Comparison of ENCODE assay signal across 1 cellular context in the genomic region with DNA sequence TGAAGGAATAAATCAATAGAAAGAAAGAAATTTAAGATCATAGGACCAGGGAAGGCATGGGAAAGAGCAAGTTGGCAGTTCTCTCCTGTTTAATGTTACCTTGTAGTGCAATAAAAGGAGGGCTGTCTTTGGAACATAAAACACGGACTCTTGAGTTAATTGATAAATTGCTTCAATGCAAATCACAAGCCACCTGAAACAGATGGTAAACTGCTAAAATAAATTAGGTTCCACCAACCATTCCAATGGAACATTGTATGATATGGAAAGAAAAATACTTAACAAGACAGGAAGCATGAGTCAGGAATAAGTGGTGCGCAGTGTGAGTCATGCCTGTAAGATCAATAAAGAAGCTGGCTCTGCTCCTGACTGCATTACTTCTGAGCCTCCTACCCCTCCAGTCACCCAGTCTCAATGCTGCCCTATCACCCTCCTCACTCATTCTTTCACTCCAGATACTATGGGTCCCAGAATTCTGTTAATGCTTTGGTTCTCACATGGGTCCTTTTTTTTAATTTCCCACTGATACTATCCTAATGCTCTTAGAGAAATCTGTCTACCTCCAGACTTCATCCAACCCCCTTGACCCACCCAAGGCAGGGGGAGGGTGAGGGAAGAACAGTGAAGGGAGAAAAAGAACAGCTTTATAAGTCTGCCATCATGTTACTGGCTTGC.
TF ChIP-seq lines count a peak whose summit lies in the region.

No MANE protein-coding gene starts in this region.

TF ChIP-seq in K562, 482 proteins besides CTCF, POLR2A, EP300 and RAD21 (continued from another document and continues in another):
- TF ChIP-seq, protein P1, sequence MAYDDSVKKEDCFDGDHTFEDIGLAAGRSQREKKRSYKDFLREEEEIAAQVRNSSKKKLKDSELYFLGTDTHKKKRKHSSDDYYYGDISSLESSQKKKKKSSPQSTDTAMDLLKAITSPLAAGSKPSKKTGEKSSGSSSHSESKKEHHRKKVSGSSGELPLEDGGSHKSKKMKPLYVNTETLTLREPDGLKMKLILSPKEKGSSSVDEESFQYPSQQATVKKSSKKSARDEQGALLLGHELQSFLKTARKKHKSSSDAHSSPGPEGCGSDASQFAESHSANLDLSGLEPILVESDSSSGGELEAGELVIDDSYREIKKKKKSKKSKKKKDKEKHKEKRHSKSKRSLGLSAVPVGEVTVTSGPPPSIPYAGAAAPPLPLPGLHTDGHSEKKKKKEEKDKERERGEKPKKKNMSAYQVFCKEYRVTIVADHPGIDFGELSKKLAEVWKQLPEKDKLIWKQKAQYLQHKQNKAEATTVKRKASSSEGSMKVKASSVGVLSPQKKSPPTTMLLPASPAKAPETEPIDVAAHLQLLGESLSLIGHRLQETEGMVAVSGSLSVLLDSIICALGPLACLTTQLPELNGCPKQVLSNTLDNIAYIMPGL (CRISPR knock-in tag; IDR thresholded peaks at IDR 0.05) = 0 out of 2 replicates have a peak, but pooled peaks have one; percentile 63
- TF ChIP-seq MCM7 (IDR thresholded peaks at IDR 0.05) (no peak), HNRNPLL (IDR thresholded peaks at IDR 0.05; ENCODE audit: low read depth, low read length, poor library complexity, severe bottlenecking) (no peak), MAFF (IDR thresholded peaks at IDR 0.05; ENCODE audit: low read length) (peak; percentile 79), HDAC8 (tag; IDR thresholded peaks at IDR 0.05) (no peak), SP1 (CRISPR knock-in tag; IDR thresholded peaks at IDR 0.05) (no peak), MED1 (CRISPR knock-in tag; IDR thresholded peaks at IDR 0.05; ENCODE audit: borderline replicate concordance) (no peak), U2AF1 (optimal IDR thresholded peaks at IDR 0.05; ENCODE audit: low read depth, low read length) (peak; percentile 24), ZNF785 (CRISPR knock-in tag; IDR thresholded peaks at IDR 0.05) (no peak), ZNF696 (CRISPR knock-in tag; conservative IDR thresholded peaks at IDR 0.05) (no peak), ILK (tag; IDR thresholded peaks at IDR 0.05; ENCODE audit: borderline replicate concordance, low read depth) (no peak), NFYB (IDR thresholded peaks at IDR 0.05; ENCODE audit: extremely low read depth, insufficient read length) (no peak), HDGF (IDR thresholded peaks at IDR 0.05) (no peak), ZNF436 (CRISPR knock-in tag; IDR thresholded peaks at IDR 0.05) (no peak), SNRNP70 (optimal IDR thresholded peaks at IDR 0.05; ENCODE audit: low read depth, low read length) (no peak), ZNF175 (CRISPR knock-in tag; IDR thresholded peaks at IDR 0.05; ENCODE audit: low read depth) (peak; percentile 100), CBFA2T3 (IDR thresholded peaks at IDR 0.05) (peak; percentile 56), ELF2 (CRISPR knock-in tag; IDR thresholded peaks at IDR 0.05) (no peak), EZH2 (IDR thresholded peaks at IDR 0.05; ENCODE audit: borderline replicate concordance, low read depth, low read length) (no peak), NR3C1 (CRISPR knock-in tag; IDR thresholded peaks at IDR 0.05) (no peak), POLR3A (IDR thresholded peaks at IDR 0.05; ENCODE audit: borderline replicate concordance, extremely low read depth, insufficient read depth, insufficient read length) (no peak), ZNF274 (IDR thresholded peaks at IDR 0.05; ENCODE audit: borderline replicate concordance, low read depth, low read length) (no peak), CCAR2 (IDR thresholded peaks at IDR 0.05; ENCODE audit: low read depth, low read length) (peak; percentile 48; the same call in 1 of the 2 replicates), FOXM1 (IDR thresholded peaks at IDR 0.05; ENCODE audit: low read depth) (no peak), FOXM1 (CRISPR knock-in tag; IDR thresholded peaks at IDR 0.05; ENCODE audit: low read depth) (no peak)
- TF ChIP-seq, protein P2, sequence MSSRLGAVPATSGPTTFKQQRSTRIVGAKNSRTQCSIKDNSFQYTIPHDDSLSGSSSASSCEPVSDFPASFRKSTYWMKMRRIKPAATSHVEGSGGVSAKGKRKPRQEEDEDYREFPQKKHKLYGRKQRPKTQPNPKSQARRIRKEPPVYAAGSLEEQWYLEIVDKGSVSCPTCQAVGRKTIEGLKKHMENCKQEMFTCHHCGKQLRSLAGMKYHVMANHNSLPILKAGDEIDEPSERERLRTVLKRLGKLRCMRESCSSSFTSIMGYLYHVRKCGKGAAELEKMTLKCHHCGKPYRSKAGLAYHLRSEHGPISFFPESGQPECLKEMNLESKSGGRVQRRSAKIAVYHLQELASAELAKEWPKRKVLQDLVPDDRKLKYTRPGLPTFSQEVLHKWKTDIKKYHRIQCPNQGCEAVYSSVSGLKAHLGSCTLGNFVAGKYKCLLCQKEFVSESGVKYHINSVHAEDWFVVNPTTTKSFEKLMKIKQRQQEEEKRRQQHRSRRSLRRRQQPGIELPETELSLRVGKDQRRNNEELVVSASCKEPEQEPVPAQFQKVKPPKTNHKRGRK (tag; IDR thresholded peaks at IDR 0.05) = no peak
- TF ChIP-seq, protein P3, sequence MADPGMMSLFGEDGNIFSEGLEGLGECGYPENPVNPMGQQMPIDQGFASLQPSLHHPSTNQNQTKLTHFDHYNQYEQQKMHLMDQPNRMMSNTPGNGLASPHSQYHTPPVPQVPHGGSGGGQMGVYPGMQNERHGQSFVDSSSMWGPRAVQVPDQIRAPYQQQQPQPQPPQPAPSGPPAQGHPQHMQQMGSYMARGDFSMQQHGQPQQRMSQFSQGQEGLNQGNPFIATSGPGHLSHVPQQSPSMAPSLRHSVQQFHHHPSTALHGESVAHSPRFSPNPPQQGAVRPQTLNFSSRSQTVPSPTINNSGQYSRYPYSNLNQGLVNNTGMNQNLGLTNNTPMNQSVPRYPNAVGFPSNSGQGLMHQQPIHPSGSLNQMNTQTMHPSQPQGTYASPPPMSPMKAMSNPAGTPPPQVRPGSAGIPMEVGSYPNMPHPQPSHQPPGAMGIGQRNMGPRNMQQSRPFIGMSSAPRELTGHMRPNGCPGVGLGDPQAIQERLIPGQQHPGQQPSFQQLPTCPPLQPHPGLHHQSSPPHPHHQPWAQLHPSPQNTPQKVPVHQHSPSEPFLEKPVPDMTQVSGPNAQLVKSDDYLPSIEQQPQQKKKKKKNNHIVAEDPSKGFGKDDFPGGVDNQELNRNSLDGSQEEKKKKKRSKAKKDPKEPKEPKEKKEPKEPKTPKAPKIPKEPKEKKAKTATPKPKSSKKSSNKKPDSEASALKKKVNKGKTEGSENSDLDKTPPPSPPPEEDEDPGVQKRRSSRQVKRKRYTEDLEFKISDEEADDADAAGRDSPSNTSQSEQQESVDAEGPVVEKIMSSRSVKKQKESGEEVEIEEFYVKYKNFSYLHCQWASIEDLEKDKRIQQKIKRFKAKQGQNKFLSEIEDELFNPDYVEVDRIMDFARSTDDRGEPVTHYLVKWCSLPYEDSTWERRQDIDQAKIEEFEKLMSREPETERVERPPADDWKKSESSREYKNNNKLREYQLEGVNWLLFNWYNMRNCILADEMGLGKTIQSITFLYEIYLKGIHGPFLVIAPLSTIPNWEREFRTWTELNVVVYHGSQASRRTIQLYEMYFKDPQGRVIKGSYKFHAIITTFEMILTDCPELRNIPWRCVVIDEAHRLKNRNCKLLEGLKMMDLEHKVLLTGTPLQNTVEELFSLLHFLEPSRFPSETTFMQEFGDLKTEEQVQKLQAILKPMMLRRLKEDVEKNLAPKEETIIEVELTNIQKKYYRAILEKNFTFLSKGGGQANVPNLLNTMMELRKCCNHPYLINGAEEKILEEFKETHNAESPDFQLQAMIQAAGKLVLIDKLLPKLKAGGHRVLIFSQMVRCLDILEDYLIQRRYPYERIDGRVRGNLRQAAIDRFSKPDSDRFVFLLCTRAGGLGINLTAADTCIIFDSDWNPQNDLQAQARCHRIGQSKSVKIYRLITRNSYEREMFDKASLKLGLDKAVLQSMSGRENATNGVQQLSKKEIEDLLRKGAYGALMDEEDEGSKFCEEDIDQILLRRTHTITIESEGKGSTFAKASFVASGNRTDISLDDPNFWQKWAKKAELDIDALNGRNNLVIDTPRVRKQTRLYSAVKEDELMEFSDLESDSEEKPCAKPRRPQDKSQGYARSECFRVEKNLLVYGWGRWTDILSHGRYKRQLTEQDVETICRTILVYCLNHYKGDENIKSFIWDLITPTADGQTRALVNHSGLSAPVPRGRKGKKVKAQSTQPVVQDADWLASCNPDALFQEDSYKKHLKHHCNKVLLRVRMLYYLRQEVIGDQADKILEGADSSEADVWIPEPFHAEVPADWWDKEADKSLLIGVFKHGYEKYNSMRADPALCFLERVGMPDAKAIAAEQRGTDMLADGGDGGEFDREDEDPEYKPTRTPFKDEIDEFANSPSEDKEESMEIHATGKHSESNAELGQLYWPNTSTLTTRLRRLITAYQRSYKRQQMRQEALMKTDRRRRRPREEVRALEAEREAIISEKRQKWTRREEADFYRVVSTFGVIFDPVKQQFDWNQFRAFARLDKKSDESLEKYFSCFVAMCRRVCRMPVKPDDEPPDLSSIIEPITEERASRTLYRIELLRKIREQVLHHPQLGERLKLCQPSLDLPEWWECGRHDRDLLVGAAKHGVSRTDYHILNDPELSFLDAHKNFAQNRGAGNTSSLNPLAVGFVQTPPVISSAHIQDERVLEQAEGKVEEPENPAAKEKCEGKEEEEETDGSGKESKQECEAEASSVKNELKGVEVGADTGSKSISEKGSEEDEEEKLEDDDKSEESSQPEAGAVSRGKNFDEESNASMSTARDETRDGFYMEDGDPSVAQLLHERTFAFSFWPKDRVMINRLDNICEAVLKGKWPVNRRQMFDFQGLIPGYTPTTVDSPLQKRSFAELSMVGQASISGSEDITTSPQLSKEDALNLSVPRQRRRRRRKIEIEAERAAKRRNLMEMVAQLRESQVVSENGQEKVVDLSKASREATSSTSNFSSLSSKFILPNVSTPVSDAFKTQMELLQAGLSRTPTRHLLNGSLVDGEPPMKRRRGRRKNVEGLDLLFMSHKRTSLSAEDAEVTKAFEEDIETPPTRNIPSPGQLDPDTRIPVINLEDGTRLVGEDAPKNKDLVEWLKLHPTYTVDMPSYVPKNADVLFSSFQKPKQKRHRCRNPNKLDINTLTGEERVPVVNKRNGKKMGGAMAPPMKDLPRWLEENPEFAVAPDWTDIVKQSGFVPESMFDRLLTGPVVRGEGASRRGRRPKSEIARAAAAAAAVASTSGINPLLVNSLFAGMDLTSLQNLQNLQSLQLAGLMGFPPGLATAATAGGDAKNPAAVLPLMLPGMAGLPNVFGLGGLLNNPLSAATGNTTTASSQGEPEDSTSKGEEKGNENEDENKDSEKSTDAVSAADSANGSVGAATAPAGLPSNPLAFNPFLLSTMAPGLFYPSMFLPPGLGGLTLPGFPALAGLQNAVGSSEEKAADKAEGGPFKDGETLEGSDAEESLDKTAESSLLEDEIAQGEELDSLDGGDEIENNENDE (IDR thresholded peaks at IDR 0.05; ENCODE audit: low read depth, low read length) = no peak
- TF ChIP-seq, protein P4, sequence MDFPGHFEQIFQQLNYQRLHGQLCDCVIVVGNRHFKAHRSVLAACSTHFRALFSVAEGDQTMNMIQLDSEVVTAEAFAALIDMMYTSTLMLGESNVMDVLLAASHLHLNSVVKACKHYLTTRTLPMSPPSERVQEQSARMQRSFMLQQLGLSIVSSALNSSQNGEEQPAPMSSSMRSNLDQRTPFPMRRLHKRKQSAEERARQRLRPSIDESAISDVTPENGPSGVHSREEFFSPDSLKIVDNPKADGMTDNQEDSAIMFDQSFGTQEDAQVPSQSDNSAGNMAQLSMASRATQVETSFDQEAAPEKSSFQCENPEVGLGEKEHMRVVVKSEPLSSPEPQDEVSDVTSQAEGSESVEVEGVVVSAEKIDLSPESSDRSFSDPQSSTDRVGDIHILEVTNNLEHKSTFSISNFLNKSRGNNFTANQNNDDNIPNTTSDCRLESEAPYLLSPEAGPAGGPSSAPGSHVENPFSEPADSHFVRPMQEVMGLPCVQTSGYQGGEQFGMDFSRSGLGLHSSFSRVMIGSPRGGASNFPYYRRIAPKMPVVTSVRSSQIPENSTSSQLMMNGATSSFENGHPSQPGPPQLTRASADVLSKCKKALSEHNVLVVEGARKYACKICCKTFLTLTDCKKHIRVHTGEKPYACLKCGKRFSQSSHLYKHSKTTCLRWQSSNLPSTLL (IDR thresholded peaks at IDR 0.05) = no peak
- TF ChIP-seq, protein P5, sequence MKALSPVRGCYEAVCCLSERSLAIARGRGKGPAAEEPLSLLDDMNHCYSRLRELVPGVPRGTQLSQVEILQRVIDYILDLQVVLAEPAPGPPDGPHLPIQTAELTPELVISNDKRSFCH (CRISPR knock-in tag; IDR thresholded peaks at IDR 0.05) = no peak
- TF ChIP-seq, protein P5 (tag; IDR thresholded peaks at IDR 0.05) = no peak
- TF ChIP-seq, protein P6, sequence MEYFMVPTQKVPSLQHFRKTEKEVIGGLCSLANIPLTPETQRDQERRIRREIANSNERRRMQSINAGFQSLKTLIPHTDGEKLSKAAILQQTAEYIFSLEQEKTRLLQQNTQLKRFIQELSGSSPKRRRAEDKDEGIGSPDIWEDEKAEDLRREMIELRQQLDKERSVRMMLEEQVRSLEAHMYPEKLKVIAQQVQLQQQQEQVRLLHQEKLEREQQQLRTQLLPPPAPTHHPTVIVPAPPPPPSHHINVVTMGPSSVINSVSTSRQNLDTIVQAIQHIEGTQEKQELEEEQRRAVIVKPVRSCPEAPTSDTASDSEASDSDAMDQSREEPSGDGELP (CRISPR knock-in tag; IDR thresholded peaks at IDR 0.05; ENCODE audit: borderline replicate concordance) = no peak
- TF ChIP-seq, protein P7, sequence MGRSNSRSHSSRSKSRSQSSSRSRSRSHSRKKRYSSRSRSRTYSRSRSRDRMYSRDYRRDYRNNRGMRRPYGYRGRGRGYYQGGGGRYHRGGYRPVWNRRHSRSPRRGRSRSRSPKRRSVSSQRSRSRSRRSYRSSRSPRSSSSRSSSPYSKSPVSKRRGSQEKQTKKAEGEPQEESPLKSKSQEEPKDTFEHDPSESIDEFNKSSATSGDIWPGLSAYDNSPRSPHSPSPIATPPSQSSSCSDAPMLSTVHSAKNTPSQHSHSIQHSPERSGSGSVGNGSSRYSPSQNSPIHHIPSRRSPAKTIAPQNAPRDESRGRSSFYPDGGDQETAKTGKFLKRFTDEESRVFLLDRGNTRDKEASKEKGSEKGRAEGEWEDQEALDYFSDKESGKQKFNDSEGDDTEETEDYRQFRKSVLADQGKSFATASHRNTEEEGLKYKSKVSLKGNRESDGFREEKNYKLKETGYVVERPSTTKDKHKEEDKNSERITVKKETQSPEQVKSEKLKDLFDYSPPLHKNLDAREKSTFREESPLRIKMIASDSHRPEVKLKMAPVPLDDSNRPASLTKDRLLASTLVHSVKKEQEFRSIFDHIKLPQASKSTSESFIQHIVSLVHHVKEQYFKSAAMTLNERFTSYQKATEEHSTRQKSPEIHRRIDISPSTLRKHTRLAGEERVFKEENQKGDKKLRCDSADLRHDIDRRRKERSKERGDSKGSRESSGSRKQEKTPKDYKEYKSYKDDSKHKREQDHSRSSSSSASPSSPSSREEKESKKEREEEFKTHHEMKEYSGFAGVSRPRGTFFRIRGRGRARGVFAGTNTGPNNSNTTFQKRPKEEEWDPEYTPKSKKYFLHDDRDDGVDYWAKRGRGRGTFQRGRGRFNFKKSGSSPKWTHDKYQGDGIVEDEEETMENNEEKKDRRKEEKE (IDR thresholded peaks at IDR 0.05; ENCODE audit: borderline replicate concordance in 1 of 2, control insufficient read depth in 1 of 2, low read depth in 2 of 2, low read length in 1 of 2) = 0 out of 4 replicates have a peak, but pooled peaks of 1 of the 2 experiments have one; percentile 43
- TF ChIP-seq, protein P8, sequence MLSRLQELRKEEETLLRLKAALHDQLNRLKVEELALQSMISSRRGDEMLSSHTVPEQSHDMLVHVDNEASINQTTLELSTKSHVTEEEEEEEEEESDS (CRISPR knock-in tag; IDR thresholded peaks at IDR 0.05) = no peak
